In the genomic region with DNA sequence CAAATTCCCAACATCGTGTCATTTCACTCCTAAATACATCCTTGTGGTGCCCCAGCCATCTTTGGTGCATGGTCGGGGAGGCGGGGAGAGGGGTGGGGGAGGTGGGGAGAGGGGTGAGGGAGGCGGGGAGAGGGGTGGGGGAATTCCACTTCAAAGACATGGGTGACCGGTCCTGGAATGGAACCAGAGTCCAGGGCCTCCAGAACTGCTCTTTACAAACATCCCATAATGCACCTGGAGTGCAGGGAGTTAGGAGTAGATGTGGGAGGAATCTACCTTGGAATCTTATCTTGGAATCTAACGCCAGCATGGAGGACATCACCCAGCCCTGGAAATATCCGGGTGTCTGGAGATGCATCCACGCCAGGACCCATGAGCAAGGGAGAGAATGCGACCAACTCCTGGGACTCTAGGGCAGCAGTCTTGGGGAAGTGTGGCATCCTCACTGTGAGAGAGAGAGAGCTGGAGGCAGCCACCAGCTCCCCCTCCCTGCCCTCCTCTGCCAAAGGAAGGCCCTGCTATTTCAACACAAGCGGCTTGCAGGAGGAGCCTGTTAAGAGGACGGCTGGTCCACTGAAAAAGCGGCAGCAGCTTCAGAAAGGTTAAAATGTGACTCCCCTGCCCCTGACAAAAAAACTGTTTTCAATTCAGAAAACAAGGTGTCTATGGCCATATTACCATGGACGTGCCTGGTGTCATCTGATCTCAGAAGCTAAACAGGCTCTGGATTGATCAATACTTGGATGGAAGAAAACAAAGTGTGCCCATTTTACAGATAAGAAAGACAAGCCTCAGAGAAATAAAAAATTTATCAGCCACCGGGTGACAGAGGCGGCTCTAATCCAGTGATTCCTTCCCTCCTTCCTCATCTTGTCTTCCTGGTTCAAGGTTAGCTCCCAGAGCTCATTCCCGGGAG, we compare ENCODE assay signal across 1 cellular context.
TF ChIP-seq lines count a peak whose summit lies in the region.

No MANE protein-coding gene starts in this region.

TF ChIP-seq in H1, 55 proteins besides CTCF, POLR2A, EP300 and RAD21 (continued from another document):
- TF ChIP-seq SP4 (IDR thresholded peaks at IDR 0.05; ENCODE audit: low read length) = no peak
